In the genomic region with DNA sequence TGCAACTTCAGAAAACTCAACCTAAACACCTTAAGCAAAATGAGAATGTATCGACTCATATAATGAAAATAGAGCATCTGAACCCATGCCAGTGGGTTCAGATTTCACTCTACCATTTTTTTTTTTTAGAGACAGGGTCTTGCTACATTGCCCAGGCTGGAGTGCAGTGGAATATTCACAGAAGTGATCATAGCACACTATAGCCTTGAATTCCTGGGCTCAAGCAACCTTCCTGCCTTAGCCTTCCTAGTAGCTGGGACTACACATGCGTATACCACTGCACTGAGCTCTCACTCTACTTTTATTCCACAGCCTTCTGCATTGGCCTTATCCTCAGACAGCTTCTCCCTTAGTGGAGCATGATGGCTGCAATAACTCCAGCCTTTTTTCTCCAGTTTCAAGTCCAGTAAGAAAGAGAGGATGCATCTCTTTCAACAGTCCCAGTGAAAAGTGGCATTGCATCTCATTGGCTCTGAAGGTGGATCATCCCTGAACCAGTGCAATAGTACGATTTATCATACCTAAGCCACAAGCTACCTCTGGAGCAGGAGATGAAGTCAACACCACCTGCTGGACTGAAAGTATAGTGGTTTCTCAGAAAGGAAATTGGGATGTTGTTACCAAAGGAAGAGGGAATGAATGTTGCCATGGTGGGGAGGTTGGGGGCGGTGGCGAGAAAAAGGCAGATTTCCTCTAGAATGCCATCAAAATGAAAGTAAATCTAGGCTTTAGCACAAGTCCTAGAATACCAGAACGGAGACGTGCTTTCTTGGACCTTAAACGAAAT, we compare ENCODE assay signal across 9 cellular contexts. TPM values are rescaled to one million over a fixed set of nuclear protein-coding genes. Genes with fewer than 3 reads are reported as not detected.
DNase-seq lines count a peak whose midpoint lies in the region; ATAC-seq and TF ChIP-seq lines count a peak whose summit lies in the region.
"Had no signal": no experiment of that assay in that cellular context is flagged by ENCODE, and none has a peak within 500 bp of the region (broad histone marks: within the 10 kb centered on the region; RNA-seq: fewer than 3 reads in every experiment).

No MANE protein-coding gene starts in this region.

- peaks cover 0 to 54% (median 16%) of the 10 kb centered on the region in 4 donors for H3K4me1 ChIP-seq in tibial nerve

- no peaks in the 10 kb centered on the region for H3K36me3 ChIP-seq in tibial nerve

- TF ChIP-seq EP300 in tibial nerve (IDR thresholded peaks at IDR 0.05) = no peak

- TF ChIP-seq CTCF in tibial nerve (IDR thresholded peaks at IDR 0.05) = no peak

- in situ Hi-C loops in SK-MEL-5 (cut with HindIII; ENCODE audit: low pct_unique_long_range_greater_than_20kb, low sequenced_read_pairs) = no loop called here

- TF ChIP-seq POLR2A in tibial nerve (IDR thresholded peaks at IDR 0.05) = no peak

- 78 to 79% methylated on average over 8 of the region's 8 CpGs for WGBS in tibial nerve, 2 donors

- no peaks in the 10 kb centered on the region for H3K27me3 ChIP-seq in tibial nerve

- H3K27ac ChIP-seq in tibial nerve = peak overlapping the region in 3 of 4 donors; percentile 17 to 94 (median 90)

- no peak overlapping the region for H3K4me3 ChIP-seq in tibial nerve

- no peaks in the 10 kb centered on the region for H3K9me3 ChIP-seq in tibial nerve

- DNase-seq in NCI-H748 (lab: John Stamatoyannopoulos, UW; ENCODE audit: unreplicated experiment) = peak; percentile 1
- DNase-seq in NCI-H748 treated with DMSO at 0.1 percent for 48 hours (lab: John Stamatoyannopoulos, UW) = no peak
- DNase-seq in SK-MEL-5 (ENCODE audit: low read depth, low spot score) = peak; percentile 64
- peak; percentile 29 for DNase-seq in glomerular visceral epithelial cell (ENCODE audit: extremely low spot score)
- DNase-seq in tibial nerve (ENCODE audit: low spot score in 2 of 2) = no peak
- DNase-seq: activated CD8-positive, alpha-beta T cell treated with anti-CD3 and anti-CD28 coated beads for 36 hours had no signal

- no peak for ATAC-seq in HG02852 (IDR thresholded peaks at IDR 0.05; ENCODE audit: unreplicated experiment)
- ATAC-seq in HG03139 (IDR thresholded peaks at IDR 0.05; ENCODE audit: unreplicated experiment) = no peak
- ATAC-seq in HG03097 (IDR thresholded peaks at IDR 0.05; ENCODE audit: low FRiP score, unreplicated experiment) = no peak
- ATAC-seq: activated CD8-positive, alpha-beta T cell treated with anti-CD3 and anti-CD28 coated beads for 36 hours had no signal

RNA-seq across cellular contexts. Expression of gene SOD3, which starts 2.0 kb away (rescaled TPM):
- total RNA-seq in SK-MEL-5 (2014; rRNA removed; shearing (Covaris generic)) = not detected in 2 replicates
- polyA plus RNA-seq in SK-MEL-5 (2015; cell fraction: cytosol; rRNA removed) = 0.08 and 0.11 TPM in 2 replicates
- not detected in 2 replicates for polyA plus RNA-seq in SK-MEL-5 (2015; cell fraction: nucleus; rRNA removed)
- 100 to 1,000 TPM; 208 to 359 (median 326) TPM for total RNA-seq in tibial nerve
- total RNA-seq: activated CD8-positive, alpha-beta T cell treated with anti-CD3 and anti-CD28 coated beads for 36 hours had no signal

Comparison
In these comparisons a context has a peak if more than half of its experiments do, and no peak if none do; other contexts are left out.
1. DNase-seq: peak in NCI-H748 (single experiment), SK-MEL-5 (single experiment) and glomerular visceral epithelial cell (single experiment); none in NCI-H748 treated with DMSO at 0.1 percent for 48 hours (single experiment) and tibial nerve (0 of 2).
2. RNA of gene SOD3, which starts 2.0 kb away (total RNA-seq): 208 to 359 TPM in tibial nerve; not detected in SK-MEL-5; every median in the first group is over 100 times any median in the second.